Comparison of ENCODE assay signal across 8 cellular contexts in the genomic region with DNA sequence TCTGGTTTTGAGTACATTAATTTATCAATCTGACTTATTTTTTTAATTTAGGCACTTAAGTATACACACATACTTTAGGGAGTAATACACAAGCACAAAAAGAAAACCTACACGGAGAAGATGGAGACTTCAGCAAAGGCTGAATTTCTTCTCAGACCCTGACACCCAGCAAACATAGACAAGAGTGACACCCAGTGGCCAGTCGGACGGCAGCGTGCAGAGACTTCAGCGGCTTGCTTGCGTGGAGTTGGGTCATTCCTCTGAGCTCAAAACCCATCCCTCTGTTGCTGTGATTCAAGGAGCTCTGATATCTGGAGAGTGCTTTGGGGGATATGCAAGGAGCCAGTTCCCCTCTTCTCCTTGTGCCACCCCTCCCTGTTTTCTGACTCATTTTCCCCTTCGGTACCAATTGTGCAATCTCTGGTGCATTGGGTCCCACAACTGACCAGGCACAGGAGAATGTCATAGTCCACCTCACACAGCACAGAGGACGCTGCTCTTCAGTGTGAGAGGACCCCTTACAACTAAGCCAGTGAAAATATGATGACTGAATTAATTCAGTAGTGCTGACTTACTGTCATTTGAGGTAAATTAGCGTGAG. TPM values are rescaled to one million over a fixed set of nuclear protein-coding genes. Genes with fewer than 3 reads are reported as not detected.
A peak's percentile ranks its signal among the peaks of the same experiment; 100 is the strongest.
DNase-seq lines count a peak whose midpoint lies in the region; ATAC-seq and TF ChIP-seq lines count a peak whose summit lies in the region.

No MANE protein-coding gene starts in this region.

- H3K27ac Mint-ChIP-seq in dendritic cell treated with granulocyte-macrophage colony-stimulating factor and Interleukin-4, amounts not matched to agents 40 ng/mL and 50 ng/mL, for 4 days, result peak overlapping the region; percentile 3

- H3K36me3 Mint-ChIP-seq in dendritic cell treated with granulocyte-macrophage colony-stimulating factor and Interleukin-4, amounts not matched to agents 40 ng/mL and 50 ng/mL, for 4 days (ENCODE audit: low read depth), result no peaks in the 10 kb centered on the region

- H3K9me3 ChIP-seq in BE2C, result no peaks in the 10 kb centered on the region
- no peaks in the 10 kb centered on the region for H3K9me3 ChIP-seq in lower lobe of right lung

- no peak overlapping the region for H3K27ac ChIP-seq in lower lobe of right lung

- H3K27me3 ChIP-seq in BE2C, result no peaks in the 10 kb centered on the region
- H3K27me3 ChIP-seq in lower lobe of right lung (ENCODE audit: low read depth), result no peaks in the 10 kb centered on the region

- H3K4me3 Mint-ChIP-seq in dendritic cell treated with granulocyte-macrophage colony-stimulating factor and Interleukin-4, amounts not matched to agents 40 ng/mL and 50 ng/mL, for 4 days, result no peak overlapping the region

- H3K27me3 Mint-ChIP-seq in dendritic cell treated with granulocyte-macrophage colony-stimulating factor and Interleukin-4, amounts not matched to agents 40 ng/mL and 50 ng/mL, for 4 days, result no peaks in the 10 kb centered on the region

- ATAC-seq in HG03354 (IDR thresholded peaks at IDR 0.05; ENCODE audit: poor library complexity, severe bottlenecking, unreplicated experiment) (peak; percentile 92), lower lobe of right lung (peak; percentile 89 to 91)

- intact Hi-C loops in dendritic cell treated with granulocyte-macrophage colony-stimulating factor and Interleukin-4, amounts not matched to agents 40 ng/mL and 50 ng/mL, for 4 days (cut with micrococcal nuclease), result loop anchor here (1.0 kb wide), 2 partner anchors 300 to 591 kb away; no protein-coding TSS in a partner anchor
- intact Hi-C loops in lower lobe of right lung (cut with DNase I), result no loop called here

- no peaks in the 10 kb centered on the region for H3K36me3 ChIP-seq in BE2C
- no peaks in the 10 kb centered on the region for H3K36me3 ChIP-seq in lower lobe of right lung

- TF ChIP-seq CTCF in BE2C (IDR thresholded peaks at IDR 0.05; ENCODE audit: low read depth, low read length), result peak; percentile 95
- TF ChIP-seq CTCF in lower lobe of right lung (IDR thresholded peaks at IDR 0.05), result peak; percentile 90

- H3K4me3 ChIP-seq in BE2C (ENCODE audit: low read depth, low read length), result no peak overlapping the region
- no peak overlapping the region for H3K4me3 ChIP-seq in lower lobe of right lung

- peaks cover 5% of the 10 kb centered on the region; the same call in 1 of the 2 replicates for H3K4me1 ChIP-seq in BE2C
- peaks cover 29% of the 10 kb centered on the region for H3K4me1 ChIP-seq in lower lobe of right lung

- DNase-seq in BE2C, result peak; percentile 83
- DNase-seq in GM19238 (ENCODE audit: insufficient read length, low spot score), result peak; percentile 17
- peak; percentile 56 for DNase-seq in NCI-H748 (lab: John Stamatoyannopoulos, UW; ENCODE audit: unreplicated experiment)
- peak; percentile 40 to 61 for DNase-seq in activated CD4-positive, alpha-beta T cell treated with anti-CD3 and anti-CD28 coated beads, Interleukin-2, amount 50 U/mL, for 24 hours (ENCODE audit: low read depth in 1 of 2, low spot score in 1 of 2)
- DNase-seq in lower lobe of right lung, result peak; percentile 78
- peak; percentile 42 for DNase-seq in stimulated activated CD8-positive, alpha-beta memory T cell treated with anti-CD3 and anti-CD28 coated beads, Interleukin-15, amount 100 ng/mL, for 1 hour (ENCODE audit: low read depth)

- H3K9me3 Mint-ChIP-seq in dendritic cell treated with granulocyte-macrophage colony-stimulating factor and Interleukin-4, amounts not matched to agents 40 ng/mL and 50 ng/mL, for 4 days, result no peaks in the 10 kb centered on the region

- H3K4me1 Mint-ChIP-seq in dendritic cell treated with granulocyte-macrophage colony-stimulating factor and Interleukin-4, amounts not matched to agents 40 ng/mL and 50 ng/mL, for 4 days (ENCODE audit: low read depth), result peaks cover 36% of the 10 kb centered on the region

RNA-seq across cellular contexts. Expression of gene SH3TC2, which starts 27.5 kb away (rescaled TPM):
- 1.4 TPM for polyA plus RNA-seq in BE2C (2012; ENCODE audit: insufficient read depth, insufficient read length, low read depth)
- 0.92 TPM for total RNA-seq in lower lobe of right lung

Comparison
In these comparisons a context has a peak if more than half of its experiments do, and no peak if none do; other contexts are left out.
1. DNase-seq: peak in every context shown above with its lines; median percentile 83 in BE2C; 78 in lower lobe of right lung; 56 in NCI-H748; 50 in activated CD4-positive, alpha-beta T cell treated with anti-CD3 and anti-CD28 coated beads, Interleukin-2, amount 50 U/mL, for 24 hours; 42 in stimulated activated CD8-positive, alpha-beta memory T cell treated with anti-CD3 and anti-CD28 coated beads, Interleukin-15, amount 100 ng/mL, for 1 hour; 17 in GM19238.